Comparison of ENCODE assay signal across 18 cellular contexts in the genomic region with DNA sequence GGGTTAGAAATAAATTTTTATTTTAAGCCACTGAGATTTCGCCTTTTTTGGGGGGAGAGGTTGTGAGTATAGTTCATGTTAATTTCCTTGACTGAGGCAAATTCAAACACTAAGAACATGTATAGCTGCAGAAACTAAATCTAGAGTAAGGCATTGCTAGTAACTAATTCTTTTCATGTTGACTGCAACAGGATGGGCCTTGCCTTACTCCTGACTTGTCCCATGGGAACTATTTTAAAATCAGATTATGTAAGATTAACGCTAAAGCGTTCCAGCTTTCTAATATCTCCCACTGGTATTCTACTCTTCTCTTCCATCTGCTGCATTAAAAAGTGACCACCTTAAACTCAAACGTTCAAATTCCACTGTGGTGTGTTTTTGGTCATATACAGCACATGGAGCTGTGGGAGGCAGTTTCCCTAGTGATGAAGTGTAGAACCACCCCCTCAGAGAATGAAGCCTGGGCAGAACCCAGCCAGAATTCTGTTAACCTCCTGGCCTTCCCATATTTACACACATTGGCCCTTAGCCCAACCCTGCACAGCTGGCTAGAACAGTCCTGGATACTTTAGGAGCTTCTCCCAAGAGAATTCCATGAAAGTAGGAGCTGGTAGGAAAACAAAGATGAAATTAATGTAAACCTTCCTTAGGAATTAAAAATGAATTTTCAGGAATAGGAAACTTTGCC.
"Had no signal": no experiment of that assay in that cellular context is flagged by ENCODE, and none has a peak within 500 bp of the region (broad histone marks: within the 10 kb centered on the region; RNA-seq: fewer than 3 reads in every experiment).

No MANE protein-coding gene starts in this region.

- DNase-seq: activated B cell treated with CpG ODN at 0.5 μM for 24 hours; activated CD4-positive, alpha-beta T cell treated with anti-CD3 and anti-CD28 coated beads, Interleukin-2, amount 10 ng/mL, durations not matched to agents 7 days and 5 days; activated CD8-positive, alpha-beta memory T cell treated with anti-CD3 and anti-CD28 coated beads for 24 hours; activated effector memory CD4-positive, alpha-beta T cell treated with Interleukin-2 at 50 U/mL for 16 hours; amniotic stem cell; cortex of kidney; effector CD8-positive, alpha-beta T cell; glutamatergic neuron; left cardiac atrium; mammary epithelial cell; natural killer cell; nucleus accumbens; stimulated activated CD4-positive, alpha-beta T cell treated with anti-CD3 and anti-CD28 coated beads, Interleukin-4, amount 100 ng/mL, for 1 hour; stimulated activated CD8-positive, alpha-beta memory T cell treated with anti-CD3 and anti-CD28 coated beads, Interleukin-4, amount 100 ng/mL, for 48 hours; stimulated activated naive CD8-positive, alpha-beta T cell treated with anti-CD3 and anti-CD28 coated beads, Interleukin-15, Interleukin-2, amounts not matched to agents 100 U/mL and 50 U/mL, for 24 hours; upper lobe of left lung had no signal

- H3K27me3 ChIP-seq: body of pancreas, suprapubic skin, upper lobe of left lung had no signal

- H3K27ac ChIP-seq: body of pancreas, suprapubic skin, upper lobe of left lung had no signal

- H3K36me3 ChIP-seq: suprapubic skin, upper lobe of left lung had no signal

- H3K9me3 ChIP-seq: body of pancreas, suprapubic skin, upper lobe of left lung had no signal

- ATAC-seq: body of pancreas; natural killer cell; stimulated activated naive CD8-positive, alpha-beta T cell treated with anti-CD3 and anti-CD28 coated beads, Interleukin-15, Interleukin-2, amounts not matched to agents 100 U/mL and 50 U/mL, for 24 hours had no signal

- H3K4me1 ChIP-seq: body of pancreas, suprapubic skin, upper lobe of left lung had no signal

- H3K4me3 ChIP-seq: body of pancreas, suprapubic skin, upper lobe of left lung had no signal
